Comparison of ENCODE assay signal across 2 cellular contexts in the genomic region with DNA sequence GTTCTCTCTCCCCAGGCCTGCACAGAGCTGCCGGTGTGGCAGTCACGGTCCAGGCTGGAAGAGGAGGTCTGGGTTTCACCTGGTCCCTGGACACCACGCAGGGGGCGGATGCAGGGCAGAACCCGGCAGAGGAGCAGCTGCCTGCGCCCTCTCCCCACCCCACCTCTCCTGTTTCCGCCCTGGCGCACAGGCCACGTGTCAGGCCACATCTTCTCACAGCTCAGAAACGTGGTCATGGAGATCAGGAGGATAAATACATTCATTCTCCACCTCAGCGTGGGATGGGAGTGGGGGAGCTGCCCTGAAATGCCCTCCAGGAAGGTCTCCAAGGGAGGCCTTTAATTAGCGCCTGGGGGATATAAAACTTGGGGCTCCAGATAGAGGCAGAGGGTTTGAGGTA.
TF ChIP-seq lines count a peak whose summit lies in the region.

No MANE protein-coding gene starts in this region.

TF ChIP-seq in HepG2, 621 proteins besides CTCF, POLR2A, EP300 and RAD21:
- TF ChIP-seq ZNF766 (CRISPR knock-in tag; IDR thresholded peaks at IDR 0.05; ENCODE audit: borderline replicate concordance) (no peak), ZNF782 (CRISPR knock-in tag; IDR thresholded peaks at IDR 0.05; ENCODE audit: borderline replicate concordance) (no peak), ZNF552 (CRISPR knock-in tag; IDR thresholded peaks at IDR 0.05; ENCODE audit: borderline replicate concordance) (no peak), STAG1 (CRISPR knock-in tag; IDR thresholded peaks at IDR 0.05) (no peak), MAFK (conservative IDR thresholded peaks at IDR 0.05 in 1 of 2, IDR thresholded peaks at IDR 0.05 in 1 of 2; ENCODE audit: low read length in 2 of 2) (no peak), ZNF776 (CRISPR knock-in tag; IDR thresholded peaks at IDR 0.05) (no peak), SP5 (CRISPR knock-in tag; IDR thresholded peaks at IDR 0.05; ENCODE audit: borderline replicate concordance, low read depth) (no peak), ZNF101 (CRISPR knock-in tag; IDR thresholded peaks at IDR 0.05; ENCODE audit: borderline replicate concordance, low read depth) (no peak), ATRX (CRISPR knock-in tag; IDR thresholded peaks at IDR 0.05; ENCODE audit: borderline replicate concordance) (no peak), NFE2L1 (CRISPR knock-in tag; IDR thresholded peaks at IDR 0.05; ENCODE audit: borderline replicate concordance) (no peak)
- TF ChIP-seq, protein P1, sequence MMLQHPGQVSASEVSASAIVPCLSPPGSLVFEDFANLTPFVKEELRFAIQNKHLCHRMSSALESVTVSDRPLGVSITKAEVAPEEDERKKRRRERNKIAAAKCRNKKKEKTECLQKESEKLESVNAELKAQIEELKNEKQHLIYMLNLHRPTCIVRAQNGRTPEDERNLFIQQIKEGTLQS (CRISPR knock-in tag; IDR thresholded peaks at IDR 0.05) = no peak
- TF ChIP-seq, protein P2, sequence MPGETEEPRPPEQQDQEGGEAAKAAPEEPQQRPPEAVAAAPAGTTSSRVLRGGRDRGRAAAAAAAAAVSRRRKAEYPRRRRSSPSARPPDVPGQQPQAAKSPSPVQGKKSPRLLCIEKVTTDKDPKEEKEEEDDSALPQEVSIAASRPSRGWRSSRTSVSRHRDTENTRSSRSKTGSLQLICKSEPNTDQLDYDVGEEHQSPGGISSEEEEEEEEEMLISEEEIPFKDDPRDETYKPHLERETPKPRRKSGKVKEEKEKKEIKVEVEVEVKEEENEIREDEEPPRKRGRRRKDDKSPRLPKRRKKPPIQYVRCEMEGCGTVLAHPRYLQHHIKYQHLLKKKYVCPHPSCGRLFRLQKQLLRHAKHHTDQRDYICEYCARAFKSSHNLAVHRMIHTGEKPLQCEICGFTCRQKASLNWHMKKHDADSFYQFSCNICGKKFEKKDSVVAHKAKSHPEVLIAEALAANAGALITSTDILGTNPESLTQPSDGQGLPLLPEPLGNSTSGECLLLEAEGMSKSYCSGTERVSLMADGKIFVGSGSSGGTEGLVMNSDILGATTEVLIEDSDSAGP (CRISPR knock-in tag; IDR thresholded peaks at IDR 0.05; ENCODE audit: borderline replicate concordance) = no peak
- TF ChIP-seq, protein P3, sequence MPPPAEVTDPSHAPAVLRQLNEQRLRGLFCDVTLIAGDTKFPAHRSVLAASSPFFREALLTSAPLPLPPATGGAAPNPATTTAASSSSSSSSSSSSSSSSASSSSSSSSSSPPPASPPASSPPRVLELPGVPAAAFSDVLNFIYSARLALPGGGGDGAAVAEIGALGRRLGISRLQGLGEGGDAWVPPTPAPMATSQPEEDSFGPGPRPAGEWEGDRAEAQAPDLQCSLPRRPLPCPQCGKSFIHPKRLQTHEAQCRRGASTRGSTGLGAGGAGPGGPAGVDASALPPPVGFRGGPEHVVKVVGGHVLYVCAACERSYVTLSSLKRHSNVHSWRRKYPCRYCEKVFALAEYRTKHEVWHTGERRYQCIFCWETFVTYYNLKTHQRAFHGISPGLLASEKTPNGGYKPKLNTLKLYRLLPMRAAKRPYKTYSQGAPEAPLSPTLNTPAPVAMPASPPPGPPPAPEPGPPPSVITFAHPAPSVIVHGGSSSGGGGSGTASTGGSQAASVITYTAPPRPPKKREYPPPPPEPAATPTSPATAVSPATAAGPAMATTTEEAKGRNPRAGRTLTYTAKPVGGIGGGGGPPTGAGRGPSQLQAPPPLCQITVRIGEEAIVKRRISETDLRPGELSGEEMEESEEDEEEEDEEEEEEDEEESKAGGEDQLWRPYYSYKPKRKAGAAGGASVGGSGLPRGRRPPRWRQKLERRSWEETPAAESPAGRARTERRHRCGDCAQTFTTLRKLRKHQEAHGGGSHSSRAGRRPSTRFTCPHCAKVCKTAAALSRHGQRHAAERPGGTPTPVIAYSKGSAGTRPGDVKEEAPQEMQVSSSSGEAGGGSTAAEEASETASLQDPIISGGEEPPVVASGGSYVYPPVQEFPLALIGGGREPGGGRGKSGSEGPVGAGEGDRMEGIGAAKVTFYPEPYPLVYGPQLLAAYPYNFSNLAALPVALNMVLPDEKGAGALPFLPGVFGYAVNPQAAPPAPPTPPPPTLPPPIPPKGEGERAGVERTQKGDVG (CRISPR knock-in tag; IDR thresholded peaks at IDR 0.05; ENCODE audit: borderline replicate concordance) = no peak

TF ChIP-seq in H1, 55 proteins besides CTCF, POLR2A, EP300 and RAD21:
- TF ChIP-seq RNF2 (IDR thresholded peaks at IDR 0.05; ENCODE audit: borderline replicate concordance, low read depth, low read length, missing control alignments, poor library complexity, severe bottlenecking) = no peak
- TF ChIP-seq KDM5A (IDR thresholded peaks at IDR 0.05; ENCODE audit: low read length) = no peak
- TF ChIP-seq CBX5 (IDR thresholded peaks at IDR 0.05; ENCODE audit: low read depth, low read length) = no peak
- no peak for TF ChIP-seq BACH1 (IDR thresholded peaks at IDR 0.05; ENCODE audit: low read length)
- TF ChIP-seq, protein P4, sequence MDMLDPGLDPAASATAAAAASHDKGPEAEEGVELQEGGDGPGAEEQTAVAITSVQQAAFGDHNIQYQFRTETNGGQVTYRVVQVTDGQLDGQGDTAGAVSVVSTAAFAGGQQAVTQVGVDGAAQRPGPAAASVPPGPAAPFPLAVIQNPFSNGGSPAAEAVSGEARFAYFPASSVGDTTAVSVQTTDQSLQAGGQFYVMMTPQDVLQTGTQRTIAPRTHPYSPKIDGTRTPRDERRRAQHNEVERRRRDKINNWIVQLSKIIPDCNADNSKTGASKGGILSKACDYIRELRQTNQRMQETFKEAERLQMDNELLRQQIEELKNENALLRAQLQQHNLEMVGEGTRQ (IDR thresholded peaks at IDR 0.05; ENCODE audit: low read length) = no peak
- no peak for TF ChIP-seq JUN (IDR thresholded peaks at IDR 0.05; ENCODE audit: low read depth, low read length)
- no peak for TF ChIP-seq POU5F1 (IDR thresholded peaks at IDR 0.05; ENCODE audit: low read depth, low read length)
